8 cellular contexts compared by ENCODE assay signal in the genomic region with DNA sequence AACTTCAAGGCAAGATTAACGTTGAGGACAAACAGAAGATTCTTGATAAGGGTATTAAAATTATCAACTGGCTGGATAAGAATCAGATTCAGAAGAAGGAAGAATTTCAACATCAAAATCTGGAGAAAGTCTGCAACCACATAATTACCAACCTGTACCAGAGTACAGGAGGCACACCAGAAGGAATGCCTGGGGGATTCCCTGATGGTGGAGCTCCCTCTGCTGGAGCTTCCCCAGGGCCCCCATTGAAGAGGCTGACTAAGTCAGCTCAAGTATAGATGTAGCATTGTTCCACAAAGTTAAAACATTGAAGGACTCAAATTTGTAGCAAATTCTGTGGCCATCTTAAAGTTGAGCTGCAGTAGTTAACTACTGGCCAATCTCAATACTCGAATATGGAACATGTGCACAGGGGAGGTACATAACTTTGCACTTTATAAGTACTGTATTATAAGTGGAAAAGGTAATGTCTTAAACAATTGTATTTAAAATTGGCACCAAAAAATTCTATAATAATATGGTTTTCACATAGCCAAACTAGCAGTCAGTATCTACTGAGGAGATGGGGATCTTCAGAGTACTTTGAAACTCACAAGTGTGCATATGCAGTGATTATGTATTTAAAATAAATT.
A peak's percentile ranks its signal among the peaks of the same experiment; 100 is the strongest.
DNase-seq lines count a peak whose midpoint lies in the region; ATAC-seq and TF ChIP-seq lines count a peak whose summit lies in the region.

No MANE protein-coding gene starts in this region.

- CTCF ChIA-PET in GM10248 (lab: Yijun Ruan, JAX), result interaction anchor here (0.9 to 1.9 kb wide), 5 partner anchors 10 to 371 kb away, joined by 3 to 9 read pairs (median 4); no protein-coding TSS in a partner anchor

- H4K8ac ChIP-seq in mesendoderm (ENCODE audit: low read depth, low read length), result no peak overlapping the region

- no peak overlapping the region for H3K4me2 ChIP-seq in mesendoderm (ENCODE audit: low read length)

- DNase-seq in GM10248 (ENCODE audit: extremely low spot score) (peak; percentile 8), HT-29 (ENCODE audit: low spot score) (peak; percentile 63), T47D (ENCODE audit: low read depth in 1 of 2, low spot score in 1 of 2) (peak; percentile 16 to 60), mesendoderm (peak; percentile 64), NCI-H345 (lab: John Stamatoyannopoulos, UW) (no peak), T1000 (lab: John Stamatoyannopoulos, UW) (no peak)

- POLR2A ChIA-PET in GM10248 (lab: Yijun Ruan, JAX), result no interaction called here

- TF ChIP-seq CTCF in GM10248 (IDR thresholded peaks at IDR 0.05; ENCODE audit: control extremely low read depth, extremely low read depth, low read depth, missing control alignments), result peak; percentile 56

- no peak overlapping the region for H3K4me3 ChIP-seq in mesendoderm (ENCODE audit: low read length)

- no peak overlapping the region for H2AK5ac ChIP-seq in mesendoderm (ENCODE audit: low read length)

- no peaks in the 10 kb centered on the region for H3K79me1 ChIP-seq in mesendoderm (ENCODE audit: low read length)

- H3K79me2 ChIP-seq in mesendoderm (ENCODE audit: control insufficient read depth, insufficient read depth, low read length), result no peaks in the 10 kb centered on the region

- H3K23ac ChIP-seq in mesendoderm (ENCODE audit: low read length), result no peak overlapping the region

- H3K27me3 ChIP-seq in mesendoderm (ENCODE audit: insufficient read depth, low read length, poor library complexity), result no peaks in the 10 kb centered on the region

- in situ Hi-C loops in T47D (cut with HindIII; ENCODE audit: low pct_unique_long_range_greater_than_20kb, low sequenced_read_pairs), result no loop called here

- H3K27ac ChIP-seq in mesendoderm (ENCODE audit: low read depth, low read length), result no peak overlapping the region

- H2BK5ac ChIP-seq in mesendoderm (ENCODE audit: low read length), result no peak overlapping the region

- H2BK120ac ChIP-seq in mesendoderm (ENCODE audit: low read depth, low read length), result no peak overlapping the region

- no peak overlapping the region for H3K4ac ChIP-seq in mesendoderm (ENCODE audit: low read depth, low read length)

- H3K9ac ChIP-seq in mesendoderm (ENCODE audit: low read length), result no peak overlapping the region

- no CpG with 5 or more reads among the region's 2 CpGs for WGBS in mesendoderm (ENCODE audit: extremely low coverage, insufficient coverage, low lambda C conversion rate)

- no peak overlapping the region for H2BK15ac ChIP-seq in mesendoderm (replicated peaks; ENCODE audit: low read depth)

- H3K4me1 ChIP-seq in mesendoderm (ENCODE audit: control insufficient read depth, low read depth, low read length), result no peaks in the 10 kb centered on the region

- no peak overlapping the region for H3K56ac ChIP-seq in mesendoderm (ENCODE audit: low read length)

- H4K5ac ChIP-seq in mesendoderm (ENCODE audit: low read length), result no peak overlapping the region

- no peak overlapping the region for H3K18ac ChIP-seq in mesendoderm (ENCODE audit: low read length)

- H3K36me3 ChIP-seq in mesendoderm (ENCODE audit: control insufficient read depth, insufficient read depth, low read length), result no peaks in the 10 kb centered on the region

- ATAC-seq in GM19467 (IDR thresholded peaks at IDR 0.05; ENCODE audit: unreplicated experiment), result peak; percentile 75
- no peak for ATAC-seq in GM21737 (IDR thresholded peaks at IDR 0.05; ENCODE audit: unreplicated experiment)

Comparison
In these comparisons a context has a peak if more than half of its experiments do, and no peak if none do; other contexts are left out.
1. DNase-seq: peak in GM10248 (single experiment), HT-29 (single experiment), T47D (2 of 2) and mesendoderm (single experiment); none in NCI-H345 (single experiment) and T1000 (single experiment).